Comparison of ENCODE assay signal across 14 cellular contexts in genomic region chr10:11907914-11908313, GRCh38.
DNase-seq lines count a peak whose midpoint lies in the region; ATAC-seq and TF ChIP-seq lines count a peak whose summit lies in the region.
"Had no signal": no experiment of that assay in that cellular context is flagged by ENCODE, and none has a peak within 500 bp of the region (broad histone marks: within the 10 kb centered on the region; RNA-seq: fewer than 3 reads in every experiment).

No MANE protein-coding gene starts in this region.

- no peaks in the 10 kb centered on the region for H3K27me3 ChIP-seq in BLaER1

- H4K20me1 ChIP-seq in BLaER1: no peaks in the 10 kb centered on the region

- TF ChIP-seq CTCF in nephron progenitor cell (IDR thresholded peaks at IDR 0.05) (no peak), glutamatergic neuron (IDR thresholded peaks at IDR 0.05; ENCODE audit: partially characterized antibody, unreplicated experiment) (no peak)

- no peak for DNase-seq in T-helper 17 cell
- DNase-seq in nephron progenitor cell: no peak
- DNase-seq in posterior vena cava (ENCODE audit: low spot score): peak; percentile 41
- DNase-seq in NCI-H2227 (lab: John Stamatoyannopoulos, UW; ENCODE audit: unreplicated experiment): no peak
- DNase-seq in amniotic stem cell (lab: John Stamatoyannopoulos, UW): no peak
- no peak for DNase-seq in NCI-H2171 treated with DMSO at 0.1 percent for 48 hours (lab: John Stamatoyannopoulos, UW)
- DNase-seq in glutamatergic neuron: no peak
- DNase-seq: 8988T; AML-193; C1 segment of cervical spinal cord; Calu3; CD4-positive, alpha-beta T cell; DMS 273 treated with DMSO at 0.1 percent for 48 hours had no signal

- H3K9me3 ChIP-seq in BLaER1 (no peaks in the 10 kb centered on the region), T-helper 17 cell (ENCODE audit: control insufficient read depth, low read length, poor library complexity, severe bottlenecking) (no peaks in the 10 kb centered on the region)

- no peak for ATAC-seq in T-helper 17 cell

- intact Hi-C loops in posterior vena cava (cut with DNase I): no loop called here

- no peak overlapping the region for H3K9ac ChIP-seq in BLaER1

- H3K4me3 Mint-ChIP-seq in T-helper 17 cell: peak overlapping the region; percentile 31
- H3K4me3 Mint-ChIP-seq in nephron progenitor cell: no peak overlapping the region
- H3K4me3 Mint-ChIP-seq in glutamatergic neuron (ENCODE audit: unreplicated experiment): no peak overlapping the region
- H3K4me3 Mint-ChIP-seq: CD4-positive, alpha-beta T cell had no signal

- H3K36me3 Mint-ChIP-seq in T-helper 17 cell (ENCODE audit: low read depth) (peaks cover 2% of the 10 kb centered on the region), nephron progenitor cell (ENCODE audit: low read depth) (no peaks in the 10 kb centered on the region), glutamatergic neuron (ENCODE audit: unreplicated experiment) (no peaks in the 10 kb centered on the region)

- no peak overlapping the region for H3K4me3 ChIP-seq in BLaER1

- H3K4me1 ChIP-seq in BLaER1: peaks cover 27% of the 10 kb centered on the region

- no peaks in the 10 kb centered on the region for H3K9me3 Mint-ChIP-seq in nephron progenitor cell
- H3K9me3 Mint-ChIP-seq in glutamatergic neuron (ENCODE audit: unreplicated experiment): no peaks in the 10 kb centered on the region
- H3K9me3 Mint-ChIP-seq: CD4-positive, alpha-beta T cell had no signal

- peak overlapping the region; percentile 42 for H3K4me2 ChIP-seq in BLaER1

- 0 out of 2 replicates have a peak overlapping the region, but pooled peaks have one; percentile 18 for H3K27ac ChIP-seq in BLaER1

- H3K4me1 Mint-ChIP-seq in T-helper 17 cell: no peaks in the 10 kb centered on the region
- peaks cover 27% of the 10 kb centered on the region for H3K4me1 Mint-ChIP-seq in nephron progenitor cell
- H3K4me1 Mint-ChIP-seq in glutamatergic neuron (ENCODE audit: low read depth, unreplicated experiment): no peaks in the 10 kb centered on the region

- H3K27me3 Mint-ChIP-seq in T-helper 17 cell (peaks cover 9% of the 10 kb centered on the region), nephron progenitor cell (ENCODE audit: low read depth, poor library complexity) (peaks cover 3% of the 10 kb centered on the region), glutamatergic neuron (ENCODE audit: unreplicated experiment) (peaks cover 3% of the 10 kb centered on the region)
- H3K27me3 Mint-ChIP-seq: CD4-positive, alpha-beta T cell had no signal

- H3K36me3 ChIP-seq in BLaER1: no peaks in the 10 kb centered on the region

- H3K27ac Mint-ChIP-seq in T-helper 17 cell: no peak overlapping the region
- peak overlapping the region; percentile 51 for H3K27ac Mint-ChIP-seq in nephron progenitor cell
- H3K27ac Mint-ChIP-seq in glutamatergic neuron (ENCODE audit: unreplicated experiment): no peak overlapping the region
- H3K27ac Mint-ChIP-seq: CD4-positive, alpha-beta T cell had no signal
